Comparison of ENCODE assay signal across 4 cellular contexts in genomic region chr17:58690033-58690432, GRCh38.
A peak's percentile ranks its signal among the peaks of the same experiment; 100 is the strongest.
TF ChIP-seq lines count a peak whose summit lies in the region.
"Not testable (repeated sequence)": the region's sequence is repeated elsewhere in the genome, so short reads cannot be mapped to it uniquely, and the experiment has no call there.

No MANE protein-coding gene starts in this region.

TF ChIP-seq in A549, 52 proteins besides CTCF, POLR2A, EP300 and RAD21:
- TF ChIP-seq CEBPB (IDR thresholded peaks at IDR 0.05) = peak; percentile 63 to 78; a peak in 3 of 4 replicates

TF ChIP-seq in IMR-90, 13 proteins besides CTCF, POLR2A, EP300 and RAD21:
- TF ChIP-seq CEBPB (IDR thresholded peaks at IDR 0.05; ENCODE audit: low read depth, low read length) = peak; percentile 70

TF ChIP-seq in K562, 482 proteins besides CTCF, POLR2A, EP300 and RAD21:
- TF ChIP-seq CEBPG (CRISPR knock-in tag; IDR thresholded peaks at IDR 0.05) = not testable (repeated sequence)
- TF ChIP-seq CEBPG (tag; conservative IDR thresholded peaks at IDR 0.05 in 1 of 2, IDR thresholded peaks at IDR 0.05 in 1 of 2) (peak; percentile 34 to 84; a peak in 3 of 4 replicates), CEBPB (tag; IDR thresholded peaks at IDR 0.05) (peak; percentile 84)

TF ChIP-seq in HepG2, 621 proteins besides CTCF, POLR2A, EP300 and RAD21:
- TF ChIP-seq CEBPG (CRISPR knock-in tag; IDR thresholded peaks at IDR 0.05) = peak; percentile 46; the same call in 1 of the 2 replicates
- peak; percentile 72 for TF ChIP-seq CEBPB (IDR thresholded peaks at IDR 0.05; ENCODE audit: borderline replicate concordance, low read depth, low read length)
